In the genomic region with DNA sequence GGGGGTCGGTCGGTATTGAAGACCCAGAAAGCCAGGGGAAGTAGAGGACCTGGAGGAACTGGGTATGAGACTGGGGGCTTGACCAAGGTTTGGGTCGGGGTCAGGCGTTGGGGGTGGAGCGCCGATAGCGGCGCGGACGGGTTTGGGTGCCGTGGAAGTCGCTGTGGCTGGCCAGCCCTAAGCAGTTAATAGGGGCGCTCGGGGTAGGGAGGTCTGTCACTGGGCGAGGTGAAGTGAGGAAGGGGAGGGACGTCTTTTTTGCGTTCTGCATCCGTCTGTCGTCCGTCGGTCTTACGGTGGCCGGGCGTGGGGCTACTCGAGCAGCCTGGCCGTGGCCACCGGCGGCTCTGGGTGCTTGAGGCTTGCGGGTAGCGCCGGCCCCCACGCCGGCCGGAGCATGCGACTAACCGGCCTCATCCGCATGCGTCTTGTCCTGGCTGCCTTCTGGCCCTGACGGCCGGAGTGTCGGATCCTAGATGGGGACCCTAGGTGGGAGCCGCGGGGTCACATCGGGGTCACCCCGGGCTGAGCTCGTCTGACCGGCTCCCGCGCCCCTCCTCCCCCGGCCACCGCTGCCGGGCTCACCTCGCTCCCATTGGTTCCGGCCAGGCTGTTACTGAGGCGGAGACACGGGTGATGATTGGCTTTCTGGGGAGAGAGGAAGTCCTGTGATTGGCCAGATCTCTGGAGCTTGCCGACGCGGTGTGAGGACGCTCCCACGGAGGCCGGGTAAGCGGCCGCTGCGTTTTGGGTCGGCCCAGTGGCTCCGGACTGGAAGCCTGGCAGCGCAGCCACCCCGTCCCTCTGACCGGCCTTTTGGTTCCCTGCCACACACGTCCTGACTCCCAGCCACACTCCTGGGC, we compare ENCODE assay signal across 8 cellular contexts. TPM values are rescaled to one million over a fixed set of nuclear protein-coding genes. Genes with fewer than 3 reads are reported as not detected.
DNase-seq lines count a peak whose midpoint lies in the region; ATAC-seq and TF ChIP-seq lines count a peak whose summit lies in the region.

No MANE protein-coding gene starts in this region.

- peaks cover 0 to 15% of the 10 kb centered on the region in 2 donors for H3K27me3 Mint-ChIP-seq in CD8-positive, alpha-beta memory T cell
- peaks cover 2% of the 10 kb centered on the region for H3K27me3 Mint-ChIP-seq in endodermal cell (ENCODE audit: insufficient read depth)

- CTCF ChIA-PET in CD8-positive, alpha-beta memory T cell (lab: Charles Lee): interaction anchor here (0.8 to 3.5 kb wide), 11 partner anchors 10 to 194 kb away, joined by 3 to 28 read pairs (median 3); a partner anchor contains a TSS

- H3K9me3 Mint-ChIP-seq in CD8-positive, alpha-beta memory T cell: peaks cover 0 to 5% (median 0%) of the 10 kb centered on the region in 5 donors
- no peaks in the 10 kb centered on the region for H3K9me3 Mint-ChIP-seq in endodermal cell

- H2BK15ac ChIP-seq in mesendoderm (replicated peaks; ENCODE audit: low read depth): no peak overlapping the region

- POLR2A ChIA-PET in CD8-positive, alpha-beta memory T cell (lab: Charles Lee): interaction anchor here (0.5 to 4.8 kb wide), 7 partner anchors 10 to 287 kb away, joined by 3 to 44 read pairs (median 3); a partner anchor contains a TSS

- peak overlapping the region; percentile 97 to 100 (median 100) for H3K27ac Mint-ChIP-seq in CD8-positive, alpha-beta memory T cell
- peak overlapping the region; percentile 92 for H3K27ac Mint-ChIP-seq in endodermal cell

- peak; percentile 42 for ATAC-seq in GM19438 (IDR thresholded peaks at IDR 0.05; ENCODE audit: low read depth, unreplicated experiment)

- no peaks in the 10 kb centered on the region for H3K9me3 ChIP-seq in CD8-positive, alpha-beta memory T cell (ENCODE audit: low read length)
- H3K9me3 ChIP-seq in NT2/D1 (ENCODE audit: insufficient read depth, low read length) (no peaks in the 10 kb centered on the region), endodermal cell (ENCODE audit: control insufficient read depth, low read length) (no peaks in the 10 kb centered on the region)

- H3K18ac ChIP-seq in mesendoderm (ENCODE audit: low read length): peak overlapping the region; percentile 19

- peaks cover 41 to 50% (median 43%) of the 10 kb centered on the region in 3 donors for H3K4me1 Mint-ChIP-seq in CD8-positive, alpha-beta memory T cell
- peaks cover 20% of the 10 kb centered on the region for H3K4me1 Mint-ChIP-seq in endodermal cell

- H3K4me1 ChIP-seq in CD8-positive, alpha-beta memory T cell (ENCODE audit: insufficient read depth, low read length): peaks cover 35% of the 10 kb centered on the region
- H3K4me1 ChIP-seq in NT2/D1 (ENCODE audit: insufficient read depth, insufficient read length): peaks cover 3% of the 10 kb centered on the region
- peaks cover 6% of the 10 kb centered on the region for H3K4me1 ChIP-seq in endodermal cell (ENCODE audit: control insufficient read depth, insufficient read depth, low read length)
- H3K4me1 ChIP-seq in mesendoderm (ENCODE audit: control insufficient read depth, low read depth, low read length): peaks cover 4% of the 10 kb centered on the region

- H3K27ac ChIP-seq in CD8-positive, alpha-beta memory T cell (ENCODE audit: low read depth, low read length): peak overlapping the region; percentile 99
- H3K27ac ChIP-seq in HL-60 (replicated peaks) (peak overlapping the region; percentile 95), endodermal cell (ENCODE audit: low read depth, low read length) (peak overlapping the region; percentile 94), mesendoderm (ENCODE audit: low read depth, low read length) (no peak overlapping the region)

- H3K4ac ChIP-seq in mesendoderm (ENCODE audit: low read depth, low read length): no peak overlapping the region

- H4K8ac ChIP-seq in mesendoderm (ENCODE audit: low read depth, low read length): no peak overlapping the region

- H3K36me3 ChIP-seq in CD8-positive, alpha-beta memory T cell (ENCODE audit: insufficient read depth, low read length): no peaks in the 10 kb centered on the region
- peaks cover 26% of the 10 kb centered on the region for H3K36me3 ChIP-seq in NT2/D1 (ENCODE audit: insufficient read depth, insufficient read length, low read length)
- peaks cover 27% of the 10 kb centered on the region for H3K36me3 ChIP-seq in endodermal cell (ENCODE audit: control insufficient read depth, insufficient read depth, low read length)
- H3K36me3 ChIP-seq in mesendoderm (ENCODE audit: control insufficient read depth, insufficient read depth, low read length): no peaks in the 10 kb centered on the region

- H2AK5ac ChIP-seq in mesendoderm (ENCODE audit: low read length): no peak overlapping the region

- H3K9ac ChIP-seq in NT2/D1 (ENCODE audit: insufficient read length, low read depth) (peak overlapping the region; percentile 79), endodermal cell (ENCODE audit: extremely low read depth, low read length, poor library complexity, severe bottlenecking) (peak overlapping the region; percentile 71), mesendoderm (ENCODE audit: low read length) (peak overlapping the region; percentile 82)

- 1% methylated on average over 36 to 71 of the region's 71 CpGs for WGBS in endodermal cell (ENCODE audit: insufficient coverage in 1 of 2, insufficient read length in 1 of 2), 2 experiments
- no CpG with 5 or more reads among the region's 71 CpGs for WGBS in mesendoderm (ENCODE audit: extremely low coverage, insufficient coverage, low lambda C conversion rate)

- peaks cover 0 to 75% (median 0%) of the 10 kb centered on the region in 3 donors for H3K36me3 Mint-ChIP-seq in CD8-positive, alpha-beta memory T cell
- H3K36me3 Mint-ChIP-seq in endodermal cell (ENCODE audit: low read depth): peaks cover 30% of the 10 kb centered on the region

- no peak overlapping the region for H2BK120ac ChIP-seq in mesendoderm (ENCODE audit: low read depth, low read length)

- TF ChIP-seq CTCF in HL-60 (IDR thresholded peaks at IDR 0.05; ENCODE audit: insufficient read depth, low read length): no peak
- no peak for TF ChIP-seq CTCF in endodermal cell (conservative IDR thresholded peaks at IDR 0.05)

- no peaks in the 10 kb centered on the region for H3K79me2 ChIP-seq in mesendoderm (ENCODE audit: control insufficient read depth, insufficient read depth, low read length)

- H3K79me1 ChIP-seq in mesendoderm (ENCODE audit: low read length): no peaks in the 10 kb centered on the region

- no peaks in the 10 kb centered on the region for H3K27me3 ChIP-seq in CD8-positive, alpha-beta memory T cell (ENCODE audit: insufficient read depth, low read length, poor library complexity, severe bottlenecking)
- H3K27me3 ChIP-seq in HL-60 (ENCODE audit: insufficient read depth, poor library complexity, severe bottlenecking) (no peaks in the 10 kb centered on the region), NT2/D1 (ENCODE audit: insufficient read depth, insufficient read length) (no peaks in the 10 kb centered on the region), endodermal cell (ENCODE audit: control insufficient read depth, insufficient read depth, low read length, poor library complexity, severe bottlenecking) (no peaks in the 10 kb centered on the region), mesendoderm (ENCODE audit: insufficient read depth, low read length, poor library complexity) (no peaks in the 10 kb centered on the region)

- peak overlapping the region; percentile 96 for H3K56ac ChIP-seq in mesendoderm (ENCODE audit: low read length)

- DNase-seq in CD8-positive, alpha-beta memory T cell: peak; percentile 75 to 88 (median 82)
- DNase-seq in HL-60 (ENCODE audit: low read depth in 1 of 2, low spot score in 1 of 2): peak in 1 of 2 experiments; percentile 79
- DNase-seq in NT2/D1 (ENCODE audit: low read depth, low spot score): no peak
- peak; percentile 78 for DNase-seq in activated CD8-positive, alpha-beta memory T cell treated with anti-CD3 and anti-CD28 coated beads, Interleukin-2, amount 50 U/mL, for 4 hours
- peak; percentile 99 for DNase-seq in endodermal cell
- DNase-seq in mesendoderm: peak; percentile 97
- DNase-seq in stimulated activated CD8-positive, alpha-beta memory T cell treated with anti-CD3 and anti-CD28 coated beads, Interleukin-15, amount 100 ng/mL, for 4 hours (ENCODE audit: low read depth in 2 of 2): peak; percentile 72 to 73

- no peak overlapping the region for H2BK5ac ChIP-seq in mesendoderm (ENCODE audit: low read length)

- peak overlapping the region; percentile 94 for H3K23ac ChIP-seq in mesendoderm (ENCODE audit: low read length)

- peak overlapping the region; percentile 84 to 99 (median 97) for H3K4me3 Mint-ChIP-seq in CD8-positive, alpha-beta memory T cell
- H3K4me3 Mint-ChIP-seq in endodermal cell: peak overlapping the region; percentile 82

- peak overlapping the region; percentile 86 for H3K4me3 ChIP-seq in CD8-positive, alpha-beta memory T cell (ENCODE audit: low read length)
- H3K4me3 ChIP-seq in HL-60 (replicated peaks; ENCODE audit: insufficient read depth, low read length) (peak overlapping the region; percentile 56), NT2/D1 (ENCODE audit: insufficient read length, low read depth) (peak overlapping the region; percentile 78), endodermal cell (ENCODE audit: low read length) (peak overlapping the region; percentile 93), mesendoderm (ENCODE audit: low read length) (peak overlapping the region; percentile 64)

- no peak overlapping the region for H4K5ac ChIP-seq in mesendoderm (ENCODE audit: low read length)

- H3K4me2 ChIP-seq in mesendoderm (ENCODE audit: low read length): peak overlapping the region; percentile 100

RNA-seq across cellular contexts. Expression of a gene that starts 10.3 kb away (rescaled TPM):
- 1 to 10 TPM; 5.3 to 5.5 TPM for total RNA-seq in CD8-positive, alpha-beta memory T cell
- not detected for polyA plus RNA-seq in CD8-positive, alpha-beta memory T cell
- total RNA-seq in endodermal cell: 10 to 100 TPM; 16.8 to 26.8 TPM
- polyA plus RNA-seq in endodermal cell (2013, experiment 1 of 2): 24.6 TPM
- 22.9 TPM for polyA plus RNA-seq in endodermal cell (2013, experiment 2 of 2)
- 2.9 TPM for polyA plus RNA-seq in mesendoderm (2013, experiment 1 of 2)
- 2.3 TPM for polyA plus RNA-seq in mesendoderm (2013, experiment 2 of 2)

RNA-seq across cellular contexts. Expression of a gene that starts 10.5 kb away (rescaled TPM):
- total RNA-seq in CD8-positive, alpha-beta memory T cell: 10 to 100 TPM; 84.2 to 89.7 TPM
- 1.2 TPM for polyA plus RNA-seq in CD8-positive, alpha-beta memory T cell
- total RNA-seq in endodermal cell: 10 to 100 TPM; 53.3 to 60.3 TPM
- 44.5 TPM for polyA plus RNA-seq in endodermal cell (2013, experiment 1 of 2)
- 40.5 TPM for polyA plus RNA-seq in endodermal cell (2013, experiment 2 of 2)
- polyA plus RNA-seq in mesendoderm (2013, experiment 1 of 2): 1.9 TPM
- 1.8 TPM for polyA plus RNA-seq in mesendoderm (2013, experiment 2 of 2)

RNA-seq across cellular contexts. Expression of a gene that starts 12.8 kb away (rescaled TPM):
- 10 to 100 TPM; 58.2 to 65.0 TPM for total RNA-seq in CD8-positive, alpha-beta memory T cell
- 162 TPM for polyA plus RNA-seq in CD8-positive, alpha-beta memory T cell
- 10 to 100 TPM; 38.9 to 44.8 TPM for total RNA-seq in endodermal cell
- 65.6 TPM for polyA plus RNA-seq in endodermal cell (2013, experiment 1 of 2)
- 58.9 TPM for polyA plus RNA-seq in endodermal cell (2013, experiment 2 of 2)
- 35.8 TPM for polyA plus RNA-seq in mesendoderm (2013, experiment 1 of 2)
- 33.4 TPM for polyA plus RNA-seq in mesendoderm (2013, experiment 2 of 2)

RNA-seq across cellular contexts. Expression of a gene that starts 13.3 kb away (rescaled TPM):
- total RNA-seq in CD8-positive, alpha-beta memory T cell: 10 to 100 TPM; 16.4 to 17.6 TPM
- polyA plus RNA-seq in CD8-positive, alpha-beta memory T cell: 3.1 TPM
- 10 to 100 TPM; 10.6 to 12.9 TPM for total RNA-seq in endodermal cell
- 10.5 TPM for polyA plus RNA-seq in endodermal cell (2013, experiment 1 of 2)
- 8.3 TPM for polyA plus RNA-seq in endodermal cell (2013, experiment 2 of 2)
- 12.7 TPM for polyA plus RNA-seq in mesendoderm (2013, experiment 1 of 2)
- 13.3 TPM for polyA plus RNA-seq in mesendoderm (2013, experiment 2 of 2)

RNA-seq across cellular contexts. Expression of a gene that starts 44.1 kb away (rescaled TPM):
- total RNA-seq in CD8-positive, alpha-beta memory T cell: 100 to 1,000 TPM; 116 to 123 TPM
- polyA plus RNA-seq in CD8-positive, alpha-beta memory T cell: 20.1 TPM
- 10 to 100 TPM; 55.0 to 64.1 TPM for total RNA-seq in endodermal cell
- 66.3 TPM for polyA plus RNA-seq in endodermal cell (2013, experiment 1 of 2)
- 63.7 TPM for polyA plus RNA-seq in endodermal cell (2013, experiment 2 of 2)
- 10.2 TPM for polyA plus RNA-seq in mesendoderm (2013, experiment 1 of 2)
- polyA plus RNA-seq in mesendoderm (2013, experiment 2 of 2): 10.2 TPM
